1 cellular context compared by ENCODE assay signal in genomic region chr17:44324092-44324570, GRCh38.
TF ChIP-seq lines count a peak whose summit lies in the region.

No MANE protein-coding gene starts in this region.

TF ChIP-seq in HepG2, 621 proteins besides CTCF, POLR2A, EP300 and RAD21 (continued from another document and continues in another):
- no peak; the same call in 1 of the 2 replicates for TF ChIP-seq ZNF713 (CRISPR knock-in tag; IDR thresholded peaks at IDR 0.05)
- no peak for TF ChIP-seq ZNF674 (CRISPR knock-in tag; IDR thresholded peaks at IDR 0.05; ENCODE audit: low read depth)
- TF ChIP-seq, protein P1, sequence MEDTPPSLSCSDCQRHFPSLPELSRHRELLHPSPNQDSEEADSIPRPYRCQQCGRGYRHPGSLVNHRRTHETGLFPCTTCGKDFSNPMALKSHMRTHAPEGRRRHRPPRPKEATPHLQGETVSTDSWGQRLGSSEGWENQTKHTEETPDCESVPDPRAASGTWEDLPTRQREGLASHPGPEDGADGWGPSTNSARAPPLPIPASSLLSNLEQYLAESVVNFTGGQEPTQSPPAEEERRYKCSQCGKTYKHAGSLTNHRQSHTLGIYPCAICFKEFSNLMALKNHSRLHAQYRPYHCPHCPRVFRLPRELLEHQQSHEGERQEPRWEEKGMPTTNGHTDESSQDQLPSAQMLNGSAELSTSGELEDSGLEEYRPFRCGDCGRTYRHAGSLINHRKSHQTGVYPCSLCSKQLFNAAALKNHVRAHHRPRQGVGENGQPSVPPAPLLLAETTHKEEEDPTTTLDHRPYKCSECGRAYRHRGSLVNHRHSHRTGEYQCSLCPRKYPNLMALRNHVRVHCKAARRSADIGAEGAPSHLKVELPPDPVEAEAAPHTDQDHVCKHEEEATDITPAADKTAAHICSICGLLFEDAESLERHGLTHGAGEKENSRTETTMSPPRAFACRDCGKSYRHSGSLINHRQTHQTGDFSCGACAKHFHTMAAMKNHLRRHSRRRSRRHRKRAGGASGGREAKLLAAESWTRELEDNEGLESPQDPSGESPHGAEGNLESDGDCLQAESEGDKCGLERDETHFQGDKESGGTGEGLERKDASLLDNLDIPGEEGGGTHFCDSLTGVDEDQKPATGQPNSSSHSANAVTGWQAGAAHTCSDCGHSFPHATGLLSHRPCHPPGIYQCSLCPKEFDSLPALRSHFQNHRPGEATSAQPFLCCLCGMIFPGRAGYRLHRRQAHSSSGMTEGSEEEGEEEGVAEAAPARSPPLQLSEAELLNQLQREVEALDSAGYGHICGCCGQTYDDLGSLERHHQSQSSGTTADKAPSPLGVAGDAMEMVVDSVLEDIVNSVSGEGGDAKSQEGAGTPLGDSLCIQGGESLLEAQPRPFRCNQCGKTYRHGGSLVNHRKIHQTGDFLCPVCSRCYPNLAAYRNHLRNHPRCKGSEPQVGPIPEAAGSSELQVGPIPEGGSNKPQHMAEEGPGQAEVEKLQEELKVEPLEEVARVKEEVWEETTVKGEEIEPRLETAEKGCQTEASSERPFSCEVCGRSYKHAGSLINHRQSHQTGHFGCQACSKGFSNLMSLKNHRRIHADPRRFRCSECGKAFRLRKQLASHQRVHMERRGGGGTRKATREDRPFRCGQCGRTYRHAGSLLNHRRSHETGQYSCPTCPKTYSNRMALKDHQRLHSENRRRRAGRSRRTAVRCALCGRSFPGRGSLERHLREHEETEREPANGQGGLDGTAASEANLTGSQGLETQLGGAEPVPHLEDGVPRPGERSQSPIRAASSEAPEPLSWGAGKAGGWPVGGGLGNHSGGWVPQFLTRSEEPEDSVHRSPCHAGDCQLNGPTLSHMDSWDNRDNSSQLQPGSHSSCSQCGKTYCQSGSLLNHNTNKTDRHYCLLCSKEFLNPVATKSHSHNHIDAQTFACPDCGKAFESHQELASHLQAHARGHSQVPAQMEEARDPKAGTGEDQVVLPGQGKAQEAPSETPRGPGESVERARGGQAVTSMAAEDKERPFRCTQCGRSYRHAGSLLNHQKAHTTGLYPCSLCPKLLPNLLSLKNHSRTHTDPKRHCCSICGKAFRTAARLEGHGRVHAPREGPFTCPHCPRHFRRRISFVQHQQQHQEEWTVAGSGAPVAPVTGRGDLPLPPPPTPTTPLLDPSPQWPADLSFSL (CRISPR knock-in tag; IDR thresholded peaks at IDR 0.05) = no peak
- peak; percentile 58; the same call in 1 of the 2 replicates for TF ChIP-seq ZNF891 (CRISPR knock-in tag; IDR thresholded peaks at IDR 0.05)
- TF ChIP-seq ZKSCAN8 (CRISPR knock-in tag; IDR thresholded peaks at IDR 0.05; ENCODE audit: borderline replicate concordance) = no peak
- TF ChIP-seq MAFG (CRISPR knock-in tag; IDR thresholded peaks at IDR 0.05) = peak; percentile 64; the same call in 1 of the 2 replicates
- no peak for TF ChIP-seq RFX3 (CRISPR knock-in tag; IDR thresholded peaks at IDR 0.05)
- no peak for TF ChIP-seq SMC3 (IDR thresholded peaks at IDR 0.05; ENCODE audit: low read length)
- TF ChIP-seq GFI1 (CRISPR knock-in tag; IDR thresholded peaks at IDR 0.05; ENCODE audit: borderline replicate concordance) = 0 out of 2 replicates have a peak, but pooled peaks have one; percentile 44
- TF ChIP-seq, protein P2, sequence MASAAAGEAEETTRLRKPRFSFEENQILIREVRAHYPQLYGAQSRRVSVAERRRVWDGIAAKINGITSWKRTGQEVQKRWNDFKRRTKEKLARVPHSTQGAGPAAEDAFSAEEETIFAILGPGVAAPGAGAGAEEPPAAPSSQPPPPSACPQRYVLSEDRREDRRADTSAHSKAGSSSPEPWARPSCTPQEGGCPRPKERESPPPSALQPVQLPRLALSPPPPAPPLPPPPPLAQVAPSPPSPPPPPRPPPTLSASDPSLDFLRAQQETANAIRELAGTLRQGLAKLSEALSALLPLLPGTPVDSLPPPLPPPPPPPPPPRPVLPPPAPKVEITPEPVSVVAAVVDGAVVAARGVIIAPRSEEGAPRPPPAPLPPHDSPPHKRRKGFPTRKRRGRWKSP (CRISPR knock-in tag; IDR thresholded peaks at IDR 0.05) = peak; percentile 38
- peak; percentile 54; the same call in 1 of the 2 replicates for TF ChIP-seq MEF2D (CRISPR knock-in tag; IDR thresholded peaks at IDR 0.05)
- TF ChIP-seq ELF4 (CRISPR knock-in tag; IDR thresholded peaks at IDR 0.05; ENCODE audit: borderline replicate concordance) = 0 out of 2 replicates have a peak, but pooled peaks have one; percentile 37
- TF ChIP-seq SCMH1 (CRISPR knock-in tag; IDR thresholded peaks at IDR 0.05; ENCODE audit: borderline replicate concordance) = no peak
- TF ChIP-seq ZHX2 (IDR thresholded peaks at IDR 0.05; ENCODE audit: low read depth) = no peak
- TF ChIP-seq ZHX2 (CRISPR knock-in tag; IDR thresholded peaks at IDR 0.05; ENCODE audit: borderline replicate concordance) = 0 out of 2 replicates have a peak, but pooled peaks have one; percentile 23
- TF ChIP-seq ZNF839 (CRISPR knock-in tag; IDR thresholded peaks at IDR 0.05; ENCODE audit: borderline replicate concordance) = peak; percentile 35; the same call in 1 of the 2 replicates
- TF ChIP-seq FOXC1 (CRISPR knock-in tag; IDR thresholded peaks at IDR 0.05; ENCODE audit: borderline replicate concordance) = no peak
- 0 out of 2 replicates have a peak, but pooled peaks have one; percentile 20 for TF ChIP-seq ELF1 (CRISPR knock-in tag; IDR thresholded peaks at IDR 0.05)
- TF ChIP-seq ZBTB46 (CRISPR knock-in tag; IDR thresholded peaks at IDR 0.05; ENCODE audit: borderline replicate concordance) = no peak
- TF ChIP-seq HOXA5 (CRISPR knock-in tag; IDR thresholded peaks at IDR 0.05) = no peak
- TF ChIP-seq DMAP1 (CRISPR knock-in tag; IDR thresholded peaks at IDR 0.05) = peak; percentile 50; the same call in 1 of the 2 replicates
- no peak for TF ChIP-seq HDAC6 (IDR thresholded peaks at IDR 0.05; ENCODE audit: low read depth, low read length)
- TF ChIP-seq FOXJ3 (CRISPR knock-in tag; IDR thresholded peaks at IDR 0.05; ENCODE audit: borderline replicate concordance) = 0 out of 2 replicates have a peak, but pooled peaks have one; percentile 18
- no peak for TF ChIP-seq BCL6 (CRISPR knock-in tag; IDR thresholded peaks at IDR 0.05)
- TF ChIP-seq ZNF350 (CRISPR knock-in tag; IDR thresholded peaks at IDR 0.05; ENCODE audit: borderline replicate concordance, low read depth) = peak; percentile 76; the same call in 1 of the 2 replicates
- peak; percentile 55 for TF ChIP-seq ZNF564 (CRISPR knock-in tag; IDR thresholded peaks at IDR 0.05)
- TF ChIP-seq ZFP90 (CRISPR knock-in tag; IDR thresholded peaks at IDR 0.05; ENCODE audit: borderline replicate concordance) = peak; percentile 65
- TF ChIP-seq ZNF264 (CRISPR knock-in tag; IDR thresholded peaks at IDR 0.05) = no peak
- no peak for TF ChIP-seq ZNF761 (CRISPR knock-in tag; conservative IDR thresholded peaks at IDR 0.05)
- TF ChIP-seq SPEN (CRISPR knock-in tag; IDR thresholded peaks at IDR 0.05; ENCODE audit: low read depth) = no peak
- no peak for TF ChIP-seq TBP (CRISPR knock-in tag; IDR thresholded peaks at IDR 0.05)
- TF ChIP-seq, protein P3, sequence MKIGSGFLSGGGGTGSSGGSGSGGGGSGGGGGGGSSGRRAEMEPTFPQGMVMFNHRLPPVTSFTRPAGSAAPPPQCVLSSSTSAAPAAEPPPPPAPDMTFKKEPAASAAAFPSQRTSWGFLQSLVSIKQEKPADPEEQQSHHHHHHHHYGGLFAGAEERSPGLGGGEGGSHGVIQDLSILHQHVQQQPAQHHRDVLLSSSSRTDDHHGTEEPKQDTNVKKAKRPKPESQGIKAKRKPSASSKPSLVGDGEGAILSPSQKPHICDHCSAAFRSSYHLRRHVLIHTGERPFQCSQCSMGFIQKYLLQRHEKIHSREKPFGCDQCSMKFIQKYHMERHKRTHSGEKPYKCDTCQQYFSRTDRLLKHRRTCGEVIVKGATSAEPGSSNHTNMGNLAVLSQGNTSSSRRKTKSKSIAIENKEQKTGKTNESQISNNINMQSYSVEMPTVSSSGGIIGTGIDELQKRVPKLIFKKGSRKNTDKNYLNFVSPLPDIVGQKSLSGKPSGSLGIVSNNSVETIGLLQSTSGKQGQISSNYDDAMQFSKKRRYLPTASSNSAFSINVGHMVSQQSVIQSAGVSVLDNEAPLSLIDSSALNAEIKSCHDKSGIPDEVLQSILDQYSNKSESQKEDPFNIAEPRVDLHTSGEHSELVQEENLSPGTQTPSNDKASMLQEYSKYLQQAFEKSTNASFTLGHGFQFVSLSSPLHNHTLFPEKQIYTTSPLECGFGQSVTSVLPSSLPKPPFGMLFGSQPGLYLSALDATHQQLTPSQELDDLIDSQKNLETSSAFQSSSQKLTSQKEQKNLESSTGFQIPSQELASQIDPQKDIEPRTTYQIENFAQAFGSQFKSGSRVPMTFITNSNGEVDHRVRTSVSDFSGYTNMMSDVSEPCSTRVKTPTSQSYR (CRISPR knock-in tag; IDR thresholded peaks at IDR 0.05; ENCODE audit: borderline replicate concordance) = peak; percentile 16; the same call in 1 of the 2 replicates
- peak; percentile 39; the same call in 1 of the 2 replicates for TF ChIP-seq MYC (CRISPR knock-in tag; IDR thresholded peaks at IDR 0.05; ENCODE audit: borderline replicate concordance)
- 0 out of 2 replicates have a peak, but pooled peaks have one; percentile 65 for TF ChIP-seq KLF15 (CRISPR knock-in tag; IDR thresholded peaks at IDR 0.05; ENCODE audit: borderline replicate concordance)
- TF ChIP-seq HNF4G (IDR thresholded peaks at IDR 0.05; ENCODE audit: borderline replicate concordance, low read depth, low read length) = no peak
- no peak; the same call in 1 of the 2 replicates for TF ChIP-seq HNF4G (CRISPR knock-in tag; IDR thresholded peaks at IDR 0.05; ENCODE audit: borderline replicate concordance, low read depth)
- peak in 1 of 2 experiments; percentile 74; a peak in 3 of 4 replicates for TF ChIP-seq HMGXB4 (CRISPR knock-in tag; IDR thresholded peaks at IDR 0.05; ENCODE audit: borderline replicate concordance in 1 of 2, low read depth in 1 of 2)
- no peak; the same call in 1 of the 2 replicates for TF ChIP-seq LBX2 (CRISPR knock-in tag; IDR thresholded peaks at IDR 0.05; ENCODE audit: borderline replicate concordance)
- TF ChIP-seq TEAD2 (CRISPR knock-in tag; IDR thresholded peaks at IDR 0.05) = peak; percentile 19; the same call in 1 of the 2 replicates
- TF ChIP-seq ZFAT (CRISPR knock-in tag; conservative IDR thresholded peaks at IDR 0.05) = no peak
- TF ChIP-seq KDM5B (CRISPR knock-in tag; IDR thresholded peaks at IDR 0.05; ENCODE audit: borderline replicate concordance) = peak; percentile 51; the same call in 1 of the 2 replicates
- no peak for TF ChIP-seq NFYC (CRISPR knock-in tag; IDR thresholded peaks at IDR 0.05)
- TF ChIP-seq KDM5A (IDR thresholded peaks at IDR 0.05; ENCODE audit: borderline replicate concordance, low read length) = no peak
